13 cellular contexts compared by ENCODE assay signal in genomic region chr11:76313271-76313670, GRCh38.
"Had no signal": no experiment of that assay in that cellular context is flagged by ENCODE, and none has a peak within 500 bp of the region (broad histone marks: within the 10 kb centered on the region; RNA-seq: fewer than 3 reads in every experiment).

No MANE protein-coding gene starts in this region.

- ATAC-seq: foreskin keratinocyte; left ventricle myocardium superior; right lobe of liver; stimulated activated memory B cell treated with anti-CD40 and anti-IgM and Interleukin-4, amounts not matched to agents 10 μg/mL and 1 μg/mL and 100 μg/mL, for 72 hours had no signal

- DNase-seq: dermis blood vessel endothelial cell; erythroblast; foreskin keratinocyte; left colon; left ventricle myocardium superior; naive B cell; occipital lobe; right lobe of liver; stimulated activated CD4-positive, alpha-beta T cell treated with anti-CD3 and anti-CD28 coated beads, Interleukin-4, amount 100 ng/mL, for 1 hour; tibial artery; upper lobe of left lung; uterus had no signal
